ENCODE assay signal across 15 cellular contexts in genomic region chr19:2013683-2013961, GRCh38. TPM values are rescaled to one million over a fixed set of nuclear protein-coding genes. Genes with fewer than 3 reads are reported as not detected.
A peak's percentile ranks its signal among the peaks of the same experiment; 100 is the strongest.
DNase-seq lines count a peak whose midpoint lies in the region; ATAC-seq, FAIRE-seq and TF ChIP-seq lines count a peak whose summit lies in the region.
"Had no signal": no experiment of that assay in that cellular context is flagged by ENCODE, and none has a peak within 500 bp of the region (broad histone marks: within the 10 kb centered on the region; RNA-seq: fewer than 3 reads in every experiment).

No MANE protein-coding gene starts in this region.

- intact Hi-C loops in esophagus muscularis mucosa (cut with DNase I): no loop called here

- CTCF ChIA-PET in activated naive CD4-positive, alpha-beta T cell treated with anti-CD3 and anti-CD28 coated beads, Interleukin-2, amount 10 ng/mL, durations not matched to agents 7 days and 5 days (lab: Charles Lee): no interaction called here

- no peak for DNase-seq in activated naive CD4-positive, alpha-beta T cell treated with anti-CD3 and anti-CD28 coated beads, Interleukin-2, amount 10 ng/mL, durations not matched to agents 7 days and 5 days
- DNase-seq in activated naive CD4-positive, alpha-beta T cell treated with anti-CD3 and anti-CD28 coated beads, Interleukin-2, amount 50 U/mL, for 72 hours (ENCODE audit: low spot score in 2 of 2): no peak
- DNase-seq in esophagus muscularis mucosa (ENCODE audit: extremely low spot score) (no peak), HTR-8/SVneo (ENCODE audit: insufficient read length, low spot score) (no peak)
- DNase-seq in stimulated activated effector memory CD8-positive, alpha-beta T cell treated with anti-CD3 and anti-CD28 coated beads, Interleukin-12 subunit alpha, Interleukin-12 subunit beta, amount 100 ng/mL, for 72 hours (ENCODE audit: low spot score in 2 of 2): no peak
- DNase-seq: brain microvascular endothelial cell; DMS153; left lung; NCI-H2107; stimulated activated CD4-positive, alpha-beta T cell treated with anti-CD3 and anti-CD28 coated beads, Interleukin-4, amount 100 ng/mL, for 4 hours had no signal

- no peaks in the 10 kb centered on the region for H3K27me3 Mint-ChIP-seq in activated naive CD4-positive, alpha-beta T cell treated with anti-CD3 and anti-CD28 coated beads, Interleukin-2, amount 10 ng/mL, durations not matched to agents 7 days and 5 days

- FAIRE-seq in HTR-8/SVneo (lab: Jason Lieb, UNC): no peak

- H3K9me3 ChIP-seq in Loucy (ENCODE audit: insufficient read depth, low read depth, low read length): no peaks in the 10 kb centered on the region
- no peaks in the 10 kb centered on the region for H3K9me3 ChIP-seq in esophagus muscularis mucosa
- H3K9me3 ChIP-seq: left lung, tibial nerve had no signal

- peaks cover 15% of the 10 kb centered on the region for H3K36me3 Mint-ChIP-seq in activated naive CD4-positive, alpha-beta T cell treated with anti-CD3 and anti-CD28 coated beads, Interleukin-2, amount 10 ng/mL, durations not matched to agents 7 days and 5 days
- H3K36me3 Mint-ChIP-seq in activated naive CD4-positive, alpha-beta T cell treated with anti-CD3 and anti-CD28 coated beads, Interleukin-2, amount 50 U/mL, for 72 hours: peaks cover 0 to 19% of the 10 kb centered on the region in 2 donors
- H3K36me3 Mint-ChIP-seq in stimulated activated effector memory CD8-positive, alpha-beta T cell treated with anti-CD3 and anti-CD28 coated beads, Interleukin-12 subunit alpha, Interleukin-12 subunit beta, amount 100 ng/mL, for 72 hours: peaks cover 6% of the 10 kb centered on the region

- peaks cover 25% of the 10 kb centered on the region for H4K20me1 ChIP-seq in Loucy (ENCODE audit: insufficient read depth, low read length, poor library complexity, severe bottlenecking)

- H3K4me3 ChIP-seq in Loucy (ENCODE audit: low read length, poor library complexity, severe bottlenecking) (peak overlapping the region; percentile 91), esophagus muscularis mucosa (no peak overlapping the region)
- H3K4me3 ChIP-seq: left lung had no signal

- WGBS in esophagus muscularis mucosa: 87% methylated on average over 6 of the region's 6 CpGs

- no peak for ATAC-seq in activated naive CD4-positive, alpha-beta T cell treated with anti-CD3 and anti-CD28 coated beads, Interleukin-2, amount 50 U/mL, for 72 hours
- ATAC-seq in stimulated activated effector memory CD8-positive, alpha-beta T cell treated with anti-CD3 and anti-CD28 coated beads, Interleukin-12 subunit alpha, Interleukin-12 subunit beta, amount 100 ng/mL, for 72 hours: no peak
- no peak for ATAC-seq in GM18867 (IDR thresholded peaks at IDR 0.05; ENCODE audit: unreplicated experiment)
- ATAC-seq in HG03460 (IDR thresholded peaks at IDR 0.05; ENCODE audit: unreplicated experiment): no peak
- ATAC-seq: left lung had no signal

- peak overlapping the region; percentile 89 for H3K4me2 ChIP-seq in Loucy (ENCODE audit: low read depth, low read length, poor library complexity, severe bottlenecking)

- peak overlapping the region; percentile 94 for H3K9ac ChIP-seq in Loucy (ENCODE audit: low read depth, low read length, poor library complexity, severe bottlenecking)

- peak overlapping the region; percentile 70 for H3K4me3 Mint-ChIP-seq in activated naive CD4-positive, alpha-beta T cell treated with anti-CD3 and anti-CD28 coated beads, Interleukin-2, amount 10 ng/mL, durations not matched to agents 7 days and 5 days
- H3K4me3 Mint-ChIP-seq in stimulated activated effector memory CD8-positive, alpha-beta T cell treated with anti-CD3 and anti-CD28 coated beads, Interleukin-12 subunit alpha, Interleukin-12 subunit beta, amount 100 ng/mL, for 72 hours: peak overlapping the region; percentile 66

- no peak for TF ChIP-seq EP300 in esophagus muscularis mucosa (IDR thresholded peaks at IDR 0.05)

- no peaks in the 10 kb centered on the region for H3K9me2 ChIP-seq in Loucy (replicated peaks; ENCODE audit: low read depth, low read length)

- TF ChIP-seq CTCF in Loucy (conservative IDR thresholded peaks at IDR 0.05; ENCODE audit: low read length): no peak
- TF ChIP-seq CTCF in esophagus muscularis mucosa (IDR thresholded peaks at IDR 0.05): no peak

- no peak overlapping the region for H2AFZ ChIP-seq in Loucy (ENCODE audit: low read length)

- H3K27ac Mint-ChIP-seq in activated naive CD4-positive, alpha-beta T cell treated with anti-CD3 and anti-CD28 coated beads, Interleukin-2, amount 10 ng/mL, durations not matched to agents 7 days and 5 days: no peak overlapping the region
- no peak overlapping the region for H3K27ac Mint-ChIP-seq in activated naive CD4-positive, alpha-beta T cell treated with anti-CD3 and anti-CD28 coated beads, Interleukin-2, amount 50 U/mL, for 72 hours
- peak overlapping the region; percentile 37 for H3K27ac Mint-ChIP-seq in stimulated activated effector memory CD8-positive, alpha-beta T cell treated with anti-CD3 and anti-CD28 coated beads, Interleukin-12 subunit alpha, Interleukin-12 subunit beta, amount 100 ng/mL, for 72 hours
- H3K27ac Mint-ChIP-seq: activated T-helper 1 cell treated with anti-CD3 and anti-CD28 coated beads, Interleukin-12 subunit alpha, Interleukin-12 subunit beta, Interleukin-2, Interleukin-4 antibody, amounts not matched to agents 30 ng/mL and 10 ng/mL and 1 ng/mL, durations not matched to agents 14 hours and 24 hours and 36 hours had no signal

- H3K79me2 ChIP-seq in Loucy (ENCODE audit: insufficient read depth, low read length): peaks cover 72% of the 10 kb centered on the region

- no peaks in the 10 kb centered on the region for H3K9me3 Mint-ChIP-seq in activated naive CD4-positive, alpha-beta T cell treated with anti-CD3 and anti-CD28 coated beads, Interleukin-2, amount 10 ng/mL, durations not matched to agents 7 days and 5 days
- no peaks in the 10 kb centered on the region for H3K9me3 Mint-ChIP-seq in activated naive CD4-positive, alpha-beta T cell treated with anti-CD3 and anti-CD28 coated beads, Interleukin-2, amount 50 U/mL, for 72 hours
- no peaks in the 10 kb centered on the region for H3K9me3 Mint-ChIP-seq in stimulated activated effector memory CD8-positive, alpha-beta T cell treated with anti-CD3 and anti-CD28 coated beads, Interleukin-12 subunit alpha, Interleukin-12 subunit beta, amount 100 ng/mL, for 72 hours
- H3K9me3 Mint-ChIP-seq: activated T-helper 1 cell treated with anti-CD3 and anti-CD28 coated beads, Interleukin-12 subunit alpha, Interleukin-12 subunit beta, Interleukin-2, Interleukin-4 antibody, amounts not matched to agents 30 ng/mL and 10 ng/mL and 1 ng/mL, durations not matched to agents 14 hours and 24 hours and 36 hours had no signal

- peaks cover 27% of the 10 kb centered on the region for H3K4me1 Mint-ChIP-seq in activated naive CD4-positive, alpha-beta T cell treated with anti-CD3 and anti-CD28 coated beads, Interleukin-2, amount 10 ng/mL, durations not matched to agents 7 days and 5 days
- H3K4me1 Mint-ChIP-seq in stimulated activated effector memory CD8-positive, alpha-beta T cell treated with anti-CD3 and anti-CD28 coated beads, Interleukin-12 subunit alpha, Interleukin-12 subunit beta, amount 100 ng/mL, for 72 hours: peaks cover 30% of the 10 kb centered on the region

- no peak for TF ChIP-seq POLR2A in esophagus muscularis mucosa (IDR thresholded peaks at IDR 0.05; ENCODE audit: low read depth)

- H3K27me3 ChIP-seq in Loucy (ENCODE audit: insufficient read depth, low read length, poor library complexity, severe bottlenecking): no peaks in the 10 kb centered on the region
- no peaks in the 10 kb centered on the region for H3K27me3 ChIP-seq in esophagus muscularis mucosa
- H3K27me3 ChIP-seq: brain microvascular endothelial cell, left lung, tibial nerve had no signal

- no peaks in the 10 kb centered on the region for H3K36me3 ChIP-seq in Loucy (ENCODE audit: insufficient read depth, low read length)
- peaks cover 0 to 7% (median 2%) of the 10 kb centered on the region in 4 donors for H3K36me3 ChIP-seq in esophagus muscularis mucosa
- H3K36me3 ChIP-seq: brain microvascular endothelial cell, left lung had no signal

- peak overlapping the region; percentile 27 to 83 (median 72) for H3K27ac ChIP-seq in esophagus muscularis mucosa (replicated peaks in 1 of 4)
- H3K27ac ChIP-seq: brain microvascular endothelial cell, left lung had no signal

- H3K4me1 ChIP-seq in Loucy (ENCODE audit: insufficient read depth, low read length, poor library complexity, severe bottlenecking) (peaks cover 13% of the 10 kb centered on the region), esophagus muscularis mucosa (peaks cover 15 to 38% (median 35%) of the 10 kb centered on the region in 4 donors)

- no peaks in the 10 kb centered on the region for H3F3A ChIP-seq in Loucy (ENCODE audit: low read depth)

RNA-seq across cellular contexts. Expression of gene BTBD2, which starts 1.9 kb away (rescaled TPM):
- total RNA-seq in activated naive CD4-positive, alpha-beta T cell treated with anti-CD3 and anti-CD28 coated beads, Interleukin-2, amount 50 U/mL, for 72 hours: 10 to 100 TPM; 24.6 to 60.8 TPM
- total RNA-seq in esophagus muscularis mucosa: 100 to 1,000 TPM in 1 of 4 donors, 10 to 100 TPM in 3; 52.8 to 137 (median 77.1) TPM

RNA-seq across cellular contexts. Expression of gene MKNK2, which starts 37.4 kb away (rescaled TPM):
- 100 to 1,000 TPM; 211 to 261 TPM for total RNA-seq in activated naive CD4-positive, alpha-beta T cell treated with anti-CD3 and anti-CD28 coated beads, Interleukin-2, amount 50 U/mL, for 72 hours
- 100 to 1,000 TPM; 113 to 267 (median 193) TPM for total RNA-seq in esophagus muscularis mucosa
